In genomic region chr22:50600967-50601668, GRCh38 we compare ENCODE assay signal across 10 cellular contexts. TPM values are rescaled to one million over a fixed set of nuclear protein-coding genes. Genes with fewer than 3 reads are reported as not detected.
A peak's percentile ranks its signal among the peaks of the same experiment; 100 is the strongest.
DNase-seq lines count a peak whose midpoint lies in the region; ATAC-seq and TF ChIP-seq lines count a peak whose summit lies in the region.
"Had no signal": no experiment of that assay in that cellular context is flagged by ENCODE, and none has a peak within 500 bp of the region (broad histone marks: within the 10 kb centered on the region; RNA-seq: fewer than 3 reads in every experiment).

No MANE protein-coding gene starts in this region.

- DNase-seq in AG08396 (ENCODE audit: low spot score) (peak; percentile 25), HAP-1 (ENCODE audit: low spot score in 2 of 2) (peak in 1 of 2 experiments; percentile 39), neural crest cell (ENCODE audit: low read depth, low spot score) (peak; percentile 37), glomerular visceral epithelial cell (ENCODE audit: extremely low spot score) (no peak), NAMALWA (ENCODE audit: low spot score) (no peak)
- DNase-seq in central memory CD8-positive, alpha-beta T cell (ENCODE audit: low spot score in 2 of 2), result no peak
- DNase-seq: activated CD8-positive, alpha-beta memory T cell treated with anti-CD3 and anti-CD28 coated beads for 24 hours had no signal

- TF ChIP-seq CTCF in neural crest cell (conservative IDR thresholded peaks at IDR 0.05), result no peak

- in situ Hi-C loops in HAP-1 (cut with MboI; ENCODE audit: low sequenced_read_pairs), result no loop called here

- H3K4me3 ChIP-seq in HAP-1, result peak overlapping the region; percentile 44

- no peaks in the 10 kb centered on the region for H3K36me3 ChIP-seq in HAP-1 (replicated peaks)
- H3K36me3 ChIP-seq: right lobe of liver had no signal

- H3K27me3 Mint-ChIP-seq in central memory CD8-positive, alpha-beta T cell, result peaks cover 33% of the 10 kb centered on the region
- H3K27me3 Mint-ChIP-seq in neural crest cell (ENCODE audit: low read depth), result peaks cover 5% of the 10 kb centered on the region

- no peaks in the 10 kb centered on the region for H3K27me3 ChIP-seq in HAP-1 (ENCODE audit: low read depth)

- H3K4me1 ChIP-seq in HAP-1, result peaks cover 8% of the 10 kb centered on the region

- H3K4me1 Mint-ChIP-seq in central memory CD8-positive, alpha-beta T cell, result peaks cover 10% of the 10 kb centered on the region
- peaks cover 16% of the 10 kb centered on the region for H3K4me1 Mint-ChIP-seq in neural crest cell

- H3K9me3 ChIP-seq in HAP-1, result no peaks in the 10 kb centered on the region
- H3K9me3 ChIP-seq: right lobe of liver had no signal

- H3K9me3 Mint-ChIP-seq in central memory CD8-positive, alpha-beta T cell, result no peaks in the 10 kb centered on the region
- H3K9me3 Mint-ChIP-seq in neural crest cell, result no peaks in the 10 kb centered on the region

- peak overlapping the region; percentile 72 for H3K4me3 Mint-ChIP-seq in central memory CD8-positive, alpha-beta T cell
- H3K4me3 Mint-ChIP-seq in neural crest cell, result peak overlapping the region; percentile 90

- peaks cover 5% of the 10 kb centered on the region for H3K36me3 Mint-ChIP-seq in central memory CD8-positive, alpha-beta T cell (ENCODE audit: insufficient read depth)
- H3K36me3 Mint-ChIP-seq in neural crest cell (ENCODE audit: low read depth), result peaks cover 8% of the 10 kb centered on the region

- H3K27ac Mint-ChIP-seq in central memory CD8-positive, alpha-beta T cell (ENCODE audit: low read depth), result no peak overlapping the region
- H3K27ac Mint-ChIP-seq in neural crest cell (ENCODE audit: unreplicated experiment), result peak overlapping the region; percentile 45

- no peak for ATAC-seq in central memory CD8-positive, alpha-beta T cell (replicated peaks; ENCODE audit: extremely low read depth, poor library complexity, severe bottlenecking)
- ATAC-seq in GM21381 (IDR thresholded peaks at IDR 0.05; ENCODE audit: unreplicated experiment) (no peak), GM21423 (IDR thresholded peaks at IDR 0.05; ENCODE audit: unreplicated experiment) (no peak)

RNA-seq across cellular contexts. Expression of gene MAPK8IP2, which starts 0.5 kb away (rescaled TPM):
- total RNA-seq in neural crest cell, result 30.4 and 31.8 TPM in 2 replicates

RNA-seq across cellular contexts. Expression of gene CHKB, which starts 18.5 kb away (rescaled TPM):
- 88.1 and 91.3 TPM in 2 replicates for total RNA-seq in neural crest cell

RNA-seq across cellular contexts. Expression of gene CPT1B, which starts 22.9 kb away (rescaled TPM):
- 81.2 and 84.1 TPM in 2 replicates for total RNA-seq in neural crest cell

RNA-seq across cellular contexts. Expression of gene ARSA, which starts 26.8 kb away (rescaled TPM):
- 14.6 and 16.1 TPM in 2 replicates for total RNA-seq in neural crest cell

RNA-seq across cellular contexts. Expression of gene SYCE3, which starts 38.4 kb away (rescaled TPM):
- not detected in 2 replicates for total RNA-seq in neural crest cell

Comparison
In these comparisons a context has a peak if more than half of its experiments do, and no peak if none do; other contexts are left out.
1. DNase-seq: peak in AG08396 (single experiment) and neural crest cell (single experiment); none in central memory CD8-positive, alpha-beta T cell (0 of 2), glomerular visceral epithelial cell (single experiment) and NAMALWA (single experiment).